Comparison of ENCODE assay signal across 19 cellular contexts in genomic region chr15:70602834-70603560, GRCh38.
"Had no signal": no experiment of that assay in that cellular context is flagged by ENCODE, and none has a peak within 500 bp of the region (broad histone marks: within the 10 kb centered on the region; RNA-seq: fewer than 3 reads in every experiment).

No MANE protein-coding gene starts in this region.

- H3K4me3 Mint-ChIP-seq: activated CD4-positive, alpha-beta memory T cell treated with anti-CD3 and anti-CD28 coated beads for 36 hours; activated T-cell treated with anti-CD3 and anti-CD28 coated beads, Interleukin-2, amount 50 U/mL, for 24 hours; memory B cell; natural killer cell treated with Interleukin-12 subunit alpha and Interleukin-12 subunit beta and Interleukin-15 and Interleukin-18, amount 100 ng/mL, for 72 hours; stimulated activated naive CD8-positive, alpha-beta T cell treated with anti-CD3 and anti-CD28 coated beads, Interleukin-15, amount 100 ng/mL, for 72 hours had no signal

- DNase-seq: activated CD4-positive, alpha-beta memory T cell treated with anti-CD3 and anti-CD28 coated beads for 36 hours; activated CD4-positive, alpha-beta T cell treated with anti-CD3 and anti-CD28 coated beads for 1 hour; activated effector memory CD4-positive, alpha-beta T cell treated with Interleukin-2 at 50 U/mL for 16 hours; activated naive CD4-positive, alpha-beta T cell treated with anti-CD3 and anti-CD28 coated beads, Interleukin-2, amount 50 U/mL, for 16 hours; activated T-cell treated with anti-CD3 and anti-CD28 coated beads, Interleukin-2, amount 50 U/mL, for 24 hours; colonic mucosa; foreskin fibroblast; left lung; psoas muscle; SK-N-SH; spleen; stimulated activated naive CD8-positive, alpha-beta T cell treated with anti-CD3 and anti-CD28 coated beads, Interleukin-15, amount 100 ng/mL, for 72 hours; T-helper 1 cell; T1000; upper lobe of right lung had no signal

- H3K27ac Mint-ChIP-seq: activated CD4-positive, alpha-beta memory T cell treated with anti-CD3 and anti-CD28 coated beads for 36 hours; activated T-cell treated with anti-CD3 and anti-CD28 coated beads, Interleukin-2, amount 50 U/mL, for 24 hours; memory B cell; natural killer cell treated with Interleukin-12 subunit alpha and Interleukin-12 subunit beta and Interleukin-15 and Interleukin-18, amount 100 ng/mL, for 72 hours; stimulated activated naive CD8-positive, alpha-beta T cell treated with anti-CD3 and anti-CD28 coated beads, Interleukin-15, amount 100 ng/mL, for 72 hours had no signal

- H3K9me3 Mint-ChIP-seq: activated T-cell treated with anti-CD3 and anti-CD28 coated beads, Interleukin-2, amount 50 U/mL, for 24 hours; natural killer cell treated with Interleukin-12 subunit alpha and Interleukin-12 subunit beta and Interleukin-15 and Interleukin-18, amount 100 ng/mL, for 72 hours had no signal

- H3K27me3 Mint-ChIP-seq: activated T-cell treated with anti-CD3 and anti-CD28 coated beads, Interleukin-2, amount 50 U/mL, for 24 hours had no signal

- H3K4me1 Mint-ChIP-seq: memory B cell; stimulated activated naive CD8-positive, alpha-beta T cell treated with anti-CD3 and anti-CD28 coated beads, Interleukin-15, amount 100 ng/mL, for 72 hours had no signal

- H3K36me3 Mint-ChIP-seq: activated CD4-positive, alpha-beta memory T cell treated with anti-CD3 and anti-CD28 coated beads for 36 hours; memory B cell had no signal

- ATAC-seq: left lung; natural killer cell treated with Interleukin-12 subunit alpha and Interleukin-12 subunit beta and Interleukin-15 and Interleukin-18, amount 100 ng/mL, for 72 hours; psoas muscle; sciatic nerve; stimulated activated naive CD8-positive, alpha-beta T cell treated with anti-CD3 and anti-CD28 coated beads, Interleukin-15, amount 100 ng/mL, for 72 hours; upper lobe of right lung had no signal

- FAIRE-seq: astrocyte had no signal
